15 cellular contexts compared by ENCODE assay signal in the genomic region with DNA sequence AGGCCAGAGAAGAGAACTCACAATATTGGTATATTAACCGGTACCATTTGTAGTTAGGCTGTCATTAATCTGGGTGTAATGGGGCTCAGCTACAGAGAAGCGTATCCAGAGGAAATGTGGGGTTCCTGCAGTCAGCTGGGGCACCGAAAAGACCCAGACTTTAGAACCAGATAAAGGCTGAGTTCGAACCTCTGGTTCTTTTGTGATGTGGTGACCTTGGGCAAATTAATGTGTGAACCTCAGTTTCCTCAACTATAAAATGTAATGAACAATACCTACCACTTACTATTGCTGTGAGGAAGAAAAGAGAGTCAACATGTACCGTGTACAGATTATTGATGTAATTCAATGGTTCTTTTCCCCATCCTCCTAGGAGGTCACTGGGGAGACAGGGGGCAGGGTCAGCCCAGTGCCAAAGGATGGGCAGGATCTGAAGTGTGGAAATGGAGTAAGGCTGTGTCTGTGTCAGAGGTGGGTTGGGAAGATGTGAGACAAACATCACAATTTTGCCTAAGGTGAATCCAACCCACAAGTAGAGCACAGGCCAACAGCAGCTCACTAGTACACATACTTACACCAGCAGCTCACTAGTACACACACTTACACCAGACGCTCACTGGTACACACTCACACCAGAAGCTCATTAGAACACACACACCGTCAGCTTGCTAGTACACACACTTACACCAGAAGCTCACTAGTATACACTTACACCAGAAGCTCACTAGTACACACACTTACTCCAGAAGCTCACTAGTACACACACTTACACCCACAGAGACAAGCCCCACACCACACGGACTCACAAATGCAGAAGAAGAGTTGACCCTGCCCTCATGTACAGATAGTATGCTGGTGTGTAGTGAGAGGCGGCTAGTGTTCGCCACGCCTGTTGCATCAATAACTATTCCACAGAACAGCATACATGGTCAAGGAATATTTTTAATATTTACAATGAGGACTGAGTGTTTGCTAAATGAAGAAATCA. TPM values are rescaled to one million over a fixed set of nuclear protein-coding genes. Genes with fewer than 3 reads are reported as not detected.
DNase-seq lines count a peak whose midpoint lies in the region; ATAC-seq and TF ChIP-seq lines count a peak whose summit lies in the region.
"Had no signal": no experiment of that assay in that cellular context is flagged by ENCODE, and none has a peak within 500 bp of the region (broad histone marks: within the 10 kb centered on the region; RNA-seq: fewer than 3 reads in every experiment).

No MANE protein-coding gene starts in this region.

- H3K27me3 ChIP-seq in iPS-18a (ENCODE audit: control insufficient read depth, insufficient read depth, low read length) = peaks cover 62% of the 10 kb centered on the region

- peaks cover 88% of the 10 kb centered on the region for H3K36me3 Mint-ChIP-seq in activated CD4-positive, alpha-beta T cell treated with anti-CD3 and anti-CD28 coated beads, Interleukin-2, amount 10 ng/mL, durations not matched to agents 24 days and 14 days (ENCODE audit: low read depth)
- H3K36me3 Mint-ChIP-seq in activated T-cell treated with anti-CD3 and anti-CD28 coated beads, Interleukin-2, amount 50 U/mL, for 24 hours (ENCODE audit: low read depth) = peaks cover 88% of the 10 kb centered on the region

- H3K4me3 ChIP-seq in iPS-18a (ENCODE audit: low read length) = peak overlapping the region; percentile 74
- H3K4me3 ChIP-seq in foreskin fibroblast (ENCODE audit: low read depth in 1 of 2, low read length in 2 of 2) = peak overlapping the region in 1 of 2 donors; percentile 56

- H3K27ac ChIP-seq in iPS-18a (ENCODE audit: low read length) = no peak overlapping the region

- no peaks in the 10 kb centered on the region for H3K27me3 Mint-ChIP-seq in activated CD4-positive, alpha-beta T cell treated with anti-CD3 and anti-CD28 coated beads, Interleukin-2, amount 10 ng/mL, durations not matched to agents 24 days and 14 days
- no peaks in the 10 kb centered on the region for H3K27me3 Mint-ChIP-seq in activated T-cell treated with anti-CD3 and anti-CD28 coated beads, Interleukin-2, amount 50 U/mL, for 24 hours
- no peaks in the 10 kb centered on the region for H3K27me3 Mint-ChIP-seq in stimulated activated naive CD8-positive, alpha-beta T cell treated with anti-CD3 and anti-CD28 coated beads, Interleukin-15, amount 100 ng/mL, for 72 hours

- H3K36me3 ChIP-seq in iPS-18a (ENCODE audit: control insufficient read depth, low read depth, low read length) = no peaks in the 10 kb centered on the region
- H3K36me3 ChIP-seq: heart left ventricle had no signal

- H3K9ac ChIP-seq in iPS-18a (ENCODE audit: low read length) = peak overlapping the region; percentile 56

- TF ChIP-seq CTCF in foreskin fibroblast (IDR thresholded peaks at IDR 0.05; ENCODE audit: low read depth, low read length) = no peak

- peak; percentile 80 for DNase-seq in activated CD4-positive, alpha-beta T cell treated with anti-CD3 and anti-CD28 coated beads, Interleukin-2, amount 10 ng/mL, durations not matched to agents 24 days and 14 days
- DNase-seq in activated CD4-positive, alpha-beta T cell treated with anti-CD3 and anti-CD28 coated beads, Interleukin-2, amount 50 U/mL, for 4 hours = no peak
- peak; percentile 65 for DNase-seq in activated T-cell treated with anti-CD3 and anti-CD28 coated beads, Interleukin-2, amount 50 U/mL, for 24 hours
- DNase-seq in stimulated activated naive CD8-positive, alpha-beta T cell treated with anti-CD3 and anti-CD28 coated beads, Interleukin-15, amount 100 ng/mL, for 72 hours = peak in 1 of 2 donors; percentile 33
- no peak for DNase-seq in globus pallidus (ENCODE audit: low spot score)
- DNase-seq in foreskin fibroblast = no peak
- no peak for DNase-seq in H4 (ENCODE audit: low spot score)
- DNase-seq: cerebellar nuclear complex, EL, NCI-H2029, Right ventricle myocardium superior had no signal

- H3K4me1 ChIP-seq in iPS-18a (ENCODE audit: control insufficient read depth, low read depth, low read length) = peaks cover 46% of the 10 kb centered on the region

- peaks cover 70% of the 10 kb centered on the region for H3K4me1 Mint-ChIP-seq in activated CD4-positive, alpha-beta T cell treated with anti-CD3 and anti-CD28 coated beads, Interleukin-2, amount 10 ng/mL, durations not matched to agents 24 days and 14 days
- H3K4me1 Mint-ChIP-seq in activated T-cell treated with anti-CD3 and anti-CD28 coated beads, Interleukin-2, amount 50 U/mL, for 24 hours (ENCODE audit: low read depth) = peaks cover 77% of the 10 kb centered on the region
- peaks cover 68% of the 10 kb centered on the region for H3K4me1 Mint-ChIP-seq in stimulated activated naive CD8-positive, alpha-beta T cell treated with anti-CD3 and anti-CD28 coated beads, Interleukin-15, amount 100 ng/mL, for 72 hours

- no peaks in the 10 kb centered on the region for H3K9me3 ChIP-seq in iPS-18a (ENCODE audit: control insufficient read depth, low read depth, low read length)
- H3K9me3 ChIP-seq: heart left ventricle had no signal

- peak overlapping the region; percentile 99 for H3K27ac Mint-ChIP-seq in activated CD4-positive, alpha-beta T cell treated with anti-CD3 and anti-CD28 coated beads, Interleukin-2, amount 10 ng/mL, durations not matched to agents 24 days and 14 days
- peak overlapping the region; percentile 99 for H3K27ac Mint-ChIP-seq in activated T-cell treated with anti-CD3 and anti-CD28 coated beads, Interleukin-2, amount 50 U/mL, for 24 hours
- H3K27ac Mint-ChIP-seq in stimulated activated naive CD8-positive, alpha-beta T cell treated with anti-CD3 and anti-CD28 coated beads, Interleukin-15, amount 100 ng/mL, for 72 hours = peak overlapping the region; percentile 99 to 100

- no peaks in the 10 kb centered on the region for H3K9me3 Mint-ChIP-seq in activated CD4-positive, alpha-beta T cell treated with anti-CD3 and anti-CD28 coated beads, Interleukin-2, amount 10 ng/mL, durations not matched to agents 24 days and 14 days
- H3K9me3 Mint-ChIP-seq in activated T-cell treated with anti-CD3 and anti-CD28 coated beads, Interleukin-2, amount 50 U/mL, for 24 hours = no peaks in the 10 kb centered on the region
- H3K9me3 Mint-ChIP-seq in stimulated activated naive CD8-positive, alpha-beta T cell treated with anti-CD3 and anti-CD28 coated beads, Interleukin-15, amount 100 ng/mL, for 72 hours = no peaks in the 10 kb centered on the region

- peak overlapping the region; percentile 100 for H3K4me3 Mint-ChIP-seq in activated CD4-positive, alpha-beta T cell treated with anti-CD3 and anti-CD28 coated beads, Interleukin-2, amount 10 ng/mL, durations not matched to agents 24 days and 14 days
- peak overlapping the region; percentile 98 for H3K4me3 Mint-ChIP-seq in activated T-cell treated with anti-CD3 and anti-CD28 coated beads, Interleukin-2, amount 50 U/mL, for 24 hours
- peak overlapping the region; percentile 94 to 95 for H3K4me3 Mint-ChIP-seq in stimulated activated naive CD8-positive, alpha-beta T cell treated with anti-CD3 and anti-CD28 coated beads, Interleukin-15, amount 100 ng/mL, for 72 hours

- ATAC-seq in stimulated activated naive CD8-positive, alpha-beta T cell treated with anti-CD3 and anti-CD28 coated beads, Interleukin-15, amount 100 ng/mL, for 72 hours = peak; percentile 32
- ATAC-seq: heart left ventricle had no signal

- intact Hi-C loops in activated CD4-positive, alpha-beta T cell treated with anti-CD3 and anti-CD28 coated beads, Interleukin-2, amount 10 ng/mL, durations not matched to agents 24 days and 14 days (cut with micrococcal nuclease) = loop anchor here (1.0 to 2.0 kb wide), 4 partner anchors 8 to 184 kb away; no protein-coding TSS in a partner anchor

RNA-seq across cellular contexts. Expression of a gene that starts 28.0 kb away (rescaled TPM):
- total RNA-seq in activated CD4-positive, alpha-beta T cell treated with anti-CD3 and anti-CD28 coated beads, Interleukin-2, amount 10 ng/mL, durations not matched to agents 24 days and 14 days = not detected in 2 replicates
- total RNA-seq in H4 (2014; rRNA removed; shearing (Covaris generic)) = not detected in 2 replicates
- total RNA-seq: A172, Right ventricle myocardium superior, subcutaneous adipose tissue had no signal

RNA-seq across cellular contexts. Expression of a gene that starts 49.5 kb away (rescaled TPM):
- total RNA-seq in activated CD4-positive, alpha-beta T cell treated with anti-CD3 and anti-CD28 coated beads, Interleukin-2, amount 10 ng/mL, durations not matched to agents 24 days and 14 days = not detected in 2 replicates
- not detected in 2 replicates for total RNA-seq in H4 (2014; rRNA removed; shearing (Covaris generic))
- total RNA-seq: A172, Right ventricle myocardium superior, subcutaneous adipose tissue had no signal

RNA-seq across cellular contexts. Expression of a gene that starts 56.1 kb away (rescaled TPM):
- 5.9 and 7.3 TPM in 2 replicates for total RNA-seq in activated CD4-positive, alpha-beta T cell treated with anti-CD3 and anti-CD28 coated beads, Interleukin-2, amount 10 ng/mL, durations not matched to agents 24 days and 14 days
- total RNA-seq in H4 (2014; rRNA removed; shearing (Covaris generic)) = 0.35 and 1.7 TPM in 2 replicates

Comparison
In these comparisons a context has a peak if more than half of its experiments do, and no peak if none do; other contexts are left out.
1. DNase-seq: peak in activated CD4-positive, alpha-beta T cell treated with anti-CD3 and anti-CD28 coated beads, Interleukin-2, amount 10 ng/mL, durations not matched to agents 24 days and 14 days (single experiment) and activated T-cell treated with anti-CD3 and anti-CD28 coated beads, Interleukin-2, amount 50 U/mL, for 24 hours (single experiment); none in activated CD4-positive, alpha-beta T cell treated with anti-CD3 and anti-CD28 coated beads, Interleukin-2, amount 50 U/mL, for 4 hours (0 of 2), globus pallidus (single experiment), foreskin fibroblast (0 of 2) and H4 (single experiment).
2. Peak in every context shown above with its lines, with median percentiles within 50 percentile points of each other: H3K27ac Mint-ChIP-seq and H3K4me3 Mint-ChIP-seq.